In the genomic region with DNA sequence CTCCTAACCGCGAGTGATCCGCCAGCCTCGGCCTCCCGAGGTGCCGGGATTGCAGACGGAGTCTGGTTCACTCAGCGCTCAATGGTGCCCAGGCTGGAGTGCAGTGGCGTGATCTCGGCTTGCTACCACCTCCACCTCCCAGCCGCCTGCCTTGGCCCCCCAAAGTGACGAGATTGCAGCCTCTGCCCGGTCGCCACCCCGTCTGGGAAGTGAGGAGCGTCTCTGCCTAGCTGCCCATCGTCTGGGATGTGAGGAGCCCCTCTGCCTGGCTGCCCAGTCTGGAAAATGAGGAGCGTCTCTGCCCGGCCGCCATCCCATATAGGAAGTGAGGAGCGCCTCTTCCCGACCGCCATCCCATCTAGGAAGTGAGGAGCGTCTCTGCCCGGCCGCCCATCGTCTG, we compare ENCODE assay signal across 14 cellular contexts. TPM values are rescaled to one million over a fixed set of nuclear protein-coding genes. Genes with fewer than 3 reads are reported as not detected.
"Had no signal": no experiment of that assay in that cellular context is flagged by ENCODE, and none has a peak within 500 bp of the region (broad histone marks: within the 10 kb centered on the region; RNA-seq: fewer than 3 reads in every experiment).

No MANE protein-coding gene starts in this region.

RNA-seq across cellular contexts. Expression of gene SPZ1, which starts 19.0 kb away (rescaled TPM):
- total RNA-seq: activated B cell treated with CpG ODN at 0.5 μM for 24 hours; activated CD4-positive, alpha-beta memory T cell treated with anti-CD3 and anti-CD28 coated beads for 36 hours; activated CD4-positive, alpha-beta memory T cell treated with anti-CD3 and anti-CD28 coated beads, Interleukin-2, amount 10 ng/mL, durations not matched to agents 7 days and 5 days; activated CD4-positive, alpha-beta T cell treated with anti-CD3 and anti-CD28 coated beads for 36 hours; activated CD4-positive, alpha-beta T cell treated with anti-CD3 and anti-CD28 coated beads, Interleukin-2, amount 10 ng/mL, durations not matched to agents 24 days and 14 days; activated CD4-positive, alpha-beta T cell treated with anti-CD3 and anti-CD28 coated beads, Interleukin-2, amount 10 ng/mL, durations not matched to agents 7 days and 5 days; activated CD8-positive, alpha-beta memory T cell treated with anti-CD3 and anti-CD28 coated beads for 36 hours; activated CD8-positive, alpha-beta memory T cell treated with anti-CD3 and anti-CD28 coated beads, Interleukin-2, amount 10 ng/mL, durations not matched to agents 7 days and 5 days; activated CD8-positive, alpha-beta T cell treated with anti-CD3 and anti-CD28 coated beads for 36 hours; activated CD8-positive, alpha-beta T cell treated with anti-CD3 and anti-CD28 coated beads, Interleukin-2, amount 10 ng/mL, durations not matched to agents 7 days and 5 days; T-cell; T-helper 17 cell; T-helper 2 cell treated with Interferon-gamma antibody and Interleukin-4, amounts not matched to agents 100 ng/mL and 5 ng/mL, for 36 hours; WTC11 had no signal
